4 cellular contexts compared by ENCODE assay signal in the genomic region with DNA sequence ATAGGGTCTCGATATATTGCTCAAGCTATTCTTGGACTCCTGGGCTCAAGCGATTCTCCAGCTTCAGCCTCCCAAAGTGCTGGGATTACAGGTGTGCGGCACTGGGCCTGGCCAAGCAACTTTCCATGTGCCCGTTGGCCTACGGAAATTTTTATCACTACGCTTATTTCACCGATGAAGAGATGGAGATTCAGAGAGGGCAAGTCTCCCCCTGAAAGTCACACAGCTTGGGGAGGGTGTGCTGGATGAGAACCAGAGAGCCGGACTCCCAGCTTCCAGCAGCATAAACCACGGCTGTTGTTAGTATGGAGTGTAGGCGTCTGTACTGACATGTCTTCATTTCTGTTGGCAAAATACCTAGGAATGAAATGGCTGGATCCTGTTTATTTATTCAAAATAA.
TF ChIP-seq lines count a peak whose summit lies in the region.

No MANE protein-coding gene starts in this region.

TF ChIP-seq in SK-N-SH, 30 proteins besides CTCF, POLR2A, EP300 and RAD21:
- TF ChIP-seq FOXM1 (IDR thresholded peaks at IDR 0.05; ENCODE audit: low read depth) (no peak), CHD2 (IDR thresholded peaks at IDR 0.05; ENCODE audit: low read length, partially characterized antibody) (no peak), FOXJ3 (CRISPR knock-in tag; IDR thresholded peaks at IDR 0.05) (no peak), YY1 (IDR thresholded peaks at IDR 0.05; ENCODE audit: low read depth) (no peak), ELF1 (IDR thresholded peaks at IDR 0.05) (no peak), GATA2 (CRISPR knock-in tag; IDR thresholded peaks at IDR 0.05) (no peak), SMC3 (IDR thresholded peaks at IDR 0.05; ENCODE audit: low read depth, low read length) (no peak), TCF12 (IDR thresholded peaks at IDR 0.05) (no peak), SIN3A (IDR thresholded peaks at IDR 0.05; ENCODE audit: borderline replicate concordance, low read depth, low read length) (no peak)
- TF ChIP-seq, protein P1, sequence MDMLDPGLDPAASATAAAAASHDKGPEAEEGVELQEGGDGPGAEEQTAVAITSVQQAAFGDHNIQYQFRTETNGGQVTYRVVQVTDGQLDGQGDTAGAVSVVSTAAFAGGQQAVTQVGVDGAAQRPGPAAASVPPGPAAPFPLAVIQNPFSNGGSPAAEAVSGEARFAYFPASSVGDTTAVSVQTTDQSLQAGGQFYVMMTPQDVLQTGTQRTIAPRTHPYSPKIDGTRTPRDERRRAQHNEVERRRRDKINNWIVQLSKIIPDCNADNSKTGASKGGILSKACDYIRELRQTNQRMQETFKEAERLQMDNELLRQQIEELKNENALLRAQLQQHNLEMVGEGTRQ (IDR thresholded peaks at IDR 0.05; ENCODE audit: borderline replicate concordance, low read depth, low read length), result no peak
- TF ChIP-seq, protein P2, sequence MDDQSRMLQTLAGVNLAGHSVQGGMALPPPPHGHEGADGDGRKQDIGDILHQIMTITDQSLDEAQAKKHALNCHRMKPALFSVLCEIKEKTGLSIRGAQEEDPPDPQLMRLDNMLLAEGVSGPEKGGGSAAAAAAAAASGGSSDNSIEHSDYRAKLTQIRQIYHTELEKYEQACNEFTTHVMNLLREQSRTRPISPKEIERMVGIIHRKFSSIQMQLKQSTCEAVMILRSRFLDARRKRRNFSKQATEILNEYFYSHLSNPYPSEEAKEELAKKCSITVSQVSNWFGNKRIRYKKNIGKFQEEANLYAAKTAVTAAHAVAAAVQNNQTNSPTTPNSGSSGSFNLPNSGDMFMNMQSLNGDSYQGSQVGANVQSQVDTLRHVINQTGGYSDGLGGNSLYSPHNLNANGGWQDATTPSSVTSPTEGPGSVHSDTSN (IDR thresholded peaks at IDR 0.05), result no peak
- TF ChIP-seq, protein P3, sequence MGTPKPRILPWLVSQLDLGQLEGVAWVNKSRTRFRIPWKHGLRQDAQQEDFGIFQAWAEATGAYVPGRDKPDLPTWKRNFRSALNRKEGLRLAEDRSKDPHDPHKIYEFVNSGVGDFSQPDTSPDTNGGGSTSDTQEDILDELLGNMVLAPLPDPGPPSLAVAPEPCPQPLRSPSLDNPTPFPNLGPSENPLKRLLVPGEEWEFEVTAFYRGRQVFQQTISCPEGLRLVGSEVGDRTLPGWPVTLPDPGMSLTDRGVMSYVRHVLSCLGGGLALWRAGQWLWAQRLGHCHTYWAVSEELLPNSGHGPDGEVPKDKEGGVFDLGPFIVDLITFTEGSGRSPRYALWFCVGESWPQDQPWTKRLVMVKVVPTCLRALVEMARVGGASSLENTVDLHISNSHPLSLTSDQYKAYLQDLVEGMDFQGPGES (IDR thresholded peaks at IDR 0.05; ENCODE audit: low read depth, low read length), result no peak

TF ChIP-seq in SK-N-SH treated with all-trans-retinoic acid at 6 μM for 48 hours, 23 proteins besides CTCF, POLR2A, EP300 and RAD21 (continues in another document):
- TF ChIP-seq, protein P4, sequence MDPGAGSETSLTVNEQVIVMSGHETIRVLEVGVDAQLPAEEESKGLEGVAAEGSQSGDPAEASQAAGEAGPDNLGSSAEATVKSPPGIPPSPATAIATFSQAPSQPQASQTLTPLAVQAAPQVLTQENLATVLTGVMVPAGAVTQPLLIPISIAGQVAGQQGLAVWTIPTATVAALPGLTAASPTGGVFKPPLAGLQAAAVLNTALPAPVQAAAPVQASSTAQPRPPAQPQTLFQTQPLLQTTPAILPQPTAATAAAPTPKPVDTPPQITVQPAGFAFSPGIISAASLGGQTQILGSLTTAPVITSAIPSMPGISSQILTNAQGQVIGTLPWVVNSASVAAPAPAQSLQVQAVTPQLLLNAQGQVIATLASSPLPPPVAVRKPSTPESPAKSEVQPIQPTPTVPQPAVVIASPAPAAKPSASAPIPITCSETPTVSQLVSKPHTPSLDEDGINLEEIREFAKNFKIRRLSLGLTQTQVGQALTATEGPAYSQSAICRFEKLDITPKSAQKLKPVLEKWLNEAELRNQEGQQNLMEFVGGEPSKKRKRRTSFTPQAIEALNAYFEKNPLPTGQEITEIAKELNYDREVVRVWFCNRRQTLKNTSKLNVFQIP (CRISPR knock-in tag; IDR thresholded peaks at IDR 0.05; ENCODE audit: borderline replicate concordance, low read depth), result no peak
- TF ChIP-seq, protein P5, sequence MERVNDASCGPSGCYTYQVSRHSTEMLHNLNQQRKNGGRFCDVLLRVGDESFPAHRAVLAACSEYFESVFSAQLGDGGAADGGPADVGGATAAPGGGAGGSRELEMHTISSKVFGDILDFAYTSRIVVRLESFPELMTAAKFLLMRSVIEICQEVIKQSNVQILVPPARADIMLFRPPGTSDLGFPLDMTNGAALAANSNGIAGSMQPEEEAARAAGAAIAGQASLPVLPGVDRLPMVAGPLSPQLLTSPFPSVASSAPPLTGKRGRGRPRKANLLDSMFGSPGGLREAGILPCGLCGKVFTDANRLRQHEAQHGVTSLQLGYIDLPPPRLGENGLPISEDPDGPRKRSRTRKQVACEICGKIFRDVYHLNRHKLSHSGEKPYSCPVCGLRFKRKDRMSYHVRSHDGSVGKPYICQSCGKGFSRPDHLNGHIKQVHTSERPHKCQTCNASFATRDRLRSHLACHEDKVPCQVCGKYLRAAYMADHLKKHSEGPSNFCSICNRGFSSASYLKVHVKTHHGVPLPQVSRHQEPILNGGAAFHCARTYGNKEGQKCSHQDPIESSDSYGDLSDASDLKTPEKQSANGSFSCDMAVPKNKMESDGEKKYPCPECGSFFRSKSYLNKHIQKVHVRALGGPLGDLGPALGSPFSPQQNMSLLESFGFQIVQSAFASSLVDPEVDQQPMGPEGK (CRISPR knock-in tag; IDR thresholded peaks at IDR 0.05; ENCODE audit: borderline replicate concordance), result no peak
- no peak for TF ChIP-seq ISL1 (CRISPR knock-in tag; IDR thresholded peaks at IDR 0.05)

TF ChIP-seq in IMR-90, 13 proteins besides CTCF, POLR2A, EP300 and RAD21:
- TF ChIP-seq NFE2L2 (IDR thresholded peaks at IDR 0.05; ENCODE audit: low read depth, low read length), result no peak
- TF ChIP-seq FOS (IDR thresholded peaks at IDR 0.05; ENCODE audit: low read depth, low read length), result no peak
- TF ChIP-seq RCOR1 (IDR thresholded peaks at IDR 0.05; ENCODE audit: insufficient replicate concordance, low read length), result no peak
- TF ChIP-seq, protein P1 (IDR thresholded peaks at IDR 0.05; ENCODE audit: low read depth, low read length), result no peak
- no peak for TF ChIP-seq CHD1 (IDR thresholded peaks at IDR 0.05; ENCODE audit: low read depth, low read length)
- no peak for TF ChIP-seq RFX5 (IDR thresholded peaks at IDR 0.05; ENCODE audit: low read depth, low read length)
- TF ChIP-seq CEBPB (IDR thresholded peaks at IDR 0.05; ENCODE audit: low read depth, low read length), result no peak
- no peak for TF ChIP-seq MAFK (IDR thresholded peaks at IDR 0.05; ENCODE audit: low read depth, low read length)
- TF ChIP-seq MAZ (IDR thresholded peaks at IDR 0.05; ENCODE audit: borderline replicate concordance, low read depth, low read length), result no peak
- TF ChIP-seq MXI1 (IDR thresholded peaks at IDR 0.05; ENCODE audit: borderline replicate concordance, low read depth, low read length), result no peak
- no peak for TF ChIP-seq BHLHE40 (IDR thresholded peaks at IDR 0.05; ENCODE audit: low read depth, low read length)
- TF ChIP-seq, protein P6, sequence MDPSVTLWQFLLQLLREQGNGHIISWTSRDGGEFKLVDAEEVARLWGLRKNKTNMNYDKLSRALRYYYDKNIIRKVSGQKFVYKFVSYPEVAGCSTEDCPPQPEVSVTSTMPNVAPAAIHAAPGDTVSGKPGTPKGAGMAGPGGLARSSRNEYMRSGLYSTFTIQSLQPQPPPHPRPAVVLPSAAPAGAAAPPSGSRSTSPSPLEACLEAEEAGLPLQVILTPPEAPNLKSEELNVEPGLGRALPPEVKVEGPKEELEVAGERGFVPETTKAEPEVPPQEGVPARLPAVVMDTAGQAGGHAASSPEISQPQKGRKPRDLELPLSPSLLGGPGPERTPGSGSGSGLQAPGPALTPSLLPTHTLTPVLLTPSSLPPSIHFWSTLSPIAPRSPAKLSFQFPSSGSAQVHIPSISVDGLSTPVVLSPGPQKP (IDR thresholded peaks at IDR 0.05; ENCODE audit: borderline replicate concordance, low read depth, low read length), result no peak
- TF ChIP-seq SMC3 (IDR thresholded peaks at IDR 0.05; ENCODE audit: low read depth, low read length), result no peak
TF ChIP-seq in IMR-90: peak in this region for 0.

TF ChIP-seq in K562, 482 proteins besides CTCF, POLR2A, EP300 and RAD21:
- TF ChIP-seq ZNF785 (CRISPR knock-in tag; IDR thresholded peaks at IDR 0.05) (no peak), ZFP36 (IDR thresholded peaks at IDR 0.05; ENCODE audit: low read depth, low read length, partially characterized antibody) (peak; percentile 67), KDM1A (IDR thresholded peaks at IDR 0.05) (0 out of 4 replicates have a peak, but pooled peaks of 1 of the 2 experiments have one; percentile 30), BRCA1 (IDR thresholded peaks at IDR 0.05) (no peak), BRCA1 (CRISPR knock-in tag; IDR thresholded peaks at IDR 0.05) (no peak), RBM25 (IDR thresholded peaks at IDR 0.05; ENCODE audit: low read depth, low read length, severe bottlenecking) (peak; percentile 85), BCOR (IDR thresholded peaks at IDR 0.05) (peak; percentile 58), ZNF444 (CRISPR knock-in tag; IDR thresholded peaks at IDR 0.05) (no peak)
- TF ChIP-seq, protein P7, sequence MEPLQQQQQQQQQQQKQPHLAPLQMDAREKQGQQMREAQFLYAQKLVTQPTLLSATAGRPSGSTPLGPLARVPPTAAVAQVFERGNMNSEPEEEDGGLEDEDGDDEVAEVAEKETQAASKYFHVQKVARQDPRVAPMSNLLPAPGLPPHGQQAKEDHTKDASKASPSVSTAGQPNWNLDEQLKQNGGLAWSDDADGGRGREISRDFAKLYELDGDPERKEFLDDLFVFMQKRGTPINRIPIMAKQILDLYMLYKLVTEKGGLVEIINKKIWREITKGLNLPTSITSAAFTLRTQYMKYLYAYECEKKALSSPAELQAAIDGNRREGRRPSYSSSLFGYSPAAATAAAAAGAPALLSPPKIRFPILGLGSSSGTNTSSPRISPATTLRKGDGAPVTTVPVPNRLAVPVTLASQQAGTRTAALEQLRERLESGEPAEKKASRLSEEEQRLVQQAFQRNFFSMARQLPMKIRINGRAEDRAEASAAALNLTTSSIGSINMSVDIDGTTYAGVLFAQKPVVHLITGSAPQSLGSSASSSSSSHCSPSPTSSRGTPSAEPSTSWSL (CRISPR knock-in tag; IDR thresholded peaks at IDR 0.05; ENCODE audit: borderline replicate concordance), result no peak
